In the genomic region with DNA sequence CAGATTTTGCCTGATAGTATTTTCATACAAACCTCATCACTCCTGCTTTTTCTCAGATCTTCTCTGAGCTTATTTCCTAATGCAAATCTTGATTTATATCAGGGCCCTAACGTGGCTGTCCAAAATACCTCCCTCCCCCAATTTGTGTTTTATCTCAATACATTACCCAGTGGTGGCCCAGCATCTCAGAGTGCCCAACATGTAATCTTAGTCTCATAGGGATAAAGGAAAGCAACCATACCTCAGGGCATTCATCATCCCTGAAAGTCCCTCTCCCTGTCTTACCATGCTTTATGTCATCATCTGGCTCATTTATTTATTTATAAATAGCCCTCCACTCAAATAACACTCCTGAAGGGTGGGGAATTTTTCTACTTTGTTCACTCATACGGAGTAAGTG, we compare ENCODE assay signal across 18 cellular contexts.
"Had no signal": no experiment of that assay in that cellular context is flagged by ENCODE, and none has a peak within 500 bp of the region (broad histone marks: within the 10 kb centered on the region; RNA-seq: fewer than 3 reads in every experiment).

No MANE protein-coding gene starts in this region.

- H3K27ac ChIP-seq: body of pancreas, left lung, suprapubic skin, tibial nerve had no signal

- H3K4me3 ChIP-seq: body of pancreas, cardiac muscle cell, left lung, suprapubic skin, tibial nerve had no signal

- H3K4me1 ChIP-seq: body of pancreas, left lung, suprapubic skin, tibial nerve had no signal

- ATAC-seq: activated T-cell treated with anti-CD3 and anti-CD28 coated beads, Interleukin-2, amount 50 U/mL, for 72 hours; body of pancreas; left lung; stimulated activated naive CD8-positive, alpha-beta T cell treated with anti-CD3 and anti-CD28 coated beads, Interleukin-15, amount 100 ng/mL, for 72 hours had no signal

- H3K27me3 ChIP-seq: body of pancreas, cardiac muscle cell, left lung, suprapubic skin, tibial nerve had no signal

- H3K9me3 ChIP-seq: body of pancreas, suprapubic skin had no signal

- DNase-seq: activated CD4-positive, alpha-beta memory T cell treated with anti-CD3 and anti-CD28 coated beads, Interleukin-2, amount 10 ng/mL, durations not matched to agents 7 days and 5 days; activated CD4-positive, alpha-beta T cell treated with anti-CD3 and anti-CD28 coated beads, Interleukin-2, amount 10 ng/mL, durations not matched to agents 24 days and 14 days; activated effector memory CD4-positive, alpha-beta T cell treated with Interleukin-2 at 50 U/mL for 16 hours; activated naive CD4-positive, alpha-beta T cell treated with anti-CD3 and anti-CD28 coated beads for 36 hours; activated naive CD8-positive, alpha-beta T cell treated with anti-CD3 and anti-CD28 coated beads, Interleukin-2, amount 10 ng/mL, durations not matched to agents 7 days and 5 days; activated T-cell treated with anti-CD3 and anti-CD28 coated beads, Interleukin-2, amount 50 U/mL, for 72 hours; body of pancreas; foreskin melanocyte; glutamatergic neuron; hippocampal formation; kidney glomerular epithelial cell; left lung; occipital lobe; retina; stimulated activated naive CD8-positive, alpha-beta T cell treated with anti-CD3 and anti-CD28 coated beads, Interleukin-15, amount 100 ng/mL, for 72 hours had no signal

- H3K36me3 ChIP-seq: left lung, suprapubic skin, tibial nerve had no signal
